ENCODE assay signal across 8 cellular contexts in genomic region chr16:19168173-19169080, GRCh38. TPM values are rescaled to one million over a fixed set of nuclear protein-coding genes. Genes with fewer than 3 reads are reported as not detected.
DNase-seq lines count a peak whose midpoint lies in the region; ATAC-seq and TF ChIP-seq lines count a peak whose summit lies in the region.

SYT17 (plus strand) TSS chr16:19168240; CDS start chr16:19168647, 407 bp downstream.

- no peaks in the 10 kb centered on the region for H3K9me3 ChIP-seq in Panc1 (ENCODE audit: control insufficient read depth, insufficient read depth, low read depth, low read length)

- H3K4me3 ChIP-seq in Panc1 (ENCODE audit: low read depth in 2 of 2, low read length in 2 of 2) (peak within 1 kb of the TSS; percentile 56 to 73), fibroblast of mammary gland (ENCODE audit: control insufficient read depth, low read depth, low read length) (peak within 1 kb of the TSS; percentile 22)

- DNase-seq in NCI-H1417 (lab: John Stamatoyannopoulos, UW) (peak; percentile 74 to 89 (median 81)), NCI-H1417 treated with DMSO at 0.1 percent for 48 hours (lab: John Stamatoyannopoulos, UW) (no peak), Panc1 (ENCODE audit: low read depth, low spot score) (no peak), fibroblast of mammary gland (ENCODE audit: low read depth) (no peak), omental fat pad (ENCODE audit: low spot score) (no peak), G401 (ENCODE audit: low spot score) (no peak)

- H3K27ac ChIP-seq in Panc1 (ENCODE audit: low read length): no peak within 1 kb of the TSS

- CTCF ChIA-PET in Panc1 (lab: Charles Lee): no interaction called here

- H3K36me3 ChIP-seq in Panc1 (ENCODE audit: control insufficient read depth, insufficient read depth, low read length): no peaks in the 10 kb centered on the region

- in situ Hi-C loops in Panc1 (cut with HindIII; ENCODE audit: low pct_unique_long_range_greater_than_20kb, low sequenced_read_pairs) (no loop called here), G401 (cut with HindIII; ENCODE audit: low sequenced_read_pairs) (no loop called here)

- POLR2A ChIA-PET in Panc1 (lab: Charles Lee): interaction anchor here (0.5 kb wide), 1 partner anchor 14 kb away, joined by 3 read pairs; no protein-coding TSS in a partner anchor

- BruUV-seq in Panc1 (replicated peaks; lab: Mats Ljungman, UMichigan): no TSS peak

- TF ChIP-seq CTCF in Panc1 (IDR thresholded peaks at IDR 0.05) (no peak), fibroblast of mammary gland (conservative IDR thresholded peaks at IDR 0.05; ENCODE audit: control insufficient read depth, insufficient read depth, low read depth, low read length) (no peak), omental fat pad (IDR thresholded peaks at IDR 0.05) (no peak)

- H3K4me1 ChIP-seq in Panc1 (ENCODE audit: control insufficient read depth, insufficient read depth, low read length): 0 out of 2 replicates have a peak, but pooled peaks cover 8% of the 10 kb centered on the region

- no peaks in the 10 kb centered on the region; the same call in none of the 2 replicates for H3K27me3 ChIP-seq in Panc1 (ENCODE audit: control insufficient read depth, insufficient read depth, low read length)

- peak; percentile 72 for ATAC-seq in Panc1
- peak; percentile 34 for ATAC-seq in omental fat pad (ENCODE audit: low FRiP score)
- no peak for ATAC-seq in GM21717 (IDR thresholded peaks at IDR 0.05; ENCODE audit: unreplicated experiment)
- ATAC-seq in GM19395 (IDR thresholded peaks at IDR 0.05; ENCODE audit: unreplicated experiment): no peak

- intact Hi-C loops in Panc1 (cut with micrococcal nuclease; ENCODE audit: unreplicated experiment): loop anchor here (5.0 kb wide), 1 partner anchor 81 kb away; no protein-coding TSS in a partner anchor

RNA-seq across cellular contexts. Expression of gene SYT17, which starts in this region (rescaled TPM):
- 5.4 TPM for total RNA-seq in Panc1 (2021; ENCODE audit: unreplicated experiment)
- 9.0 TPM for polyA plus RNA-seq in Panc1 (2012; ENCODE audit: insufficient read length)
- 10 to 100 TPM in 1 of 4 donors, 1 to 10 TPM in 3; 3.0 to 15.9 (median 7.1) TPM for total RNA-seq in omental fat pad
- total RNA-seq in G401 (2014; rRNA removed; shearing (Covaris generic)): 0.12 TPM in 1 of 2 replicates, not detected in the other

Comparison
In these comparisons a context has a peak if more than half of its experiments do, and no peak if none do; other contexts are left out.
1. DNase-seq: peak in NCI-H1417 (3 of 3); none in NCI-H1417 treated with DMSO at 0.1 percent for 48 hours (single experiment), Panc1 (single experiment), fibroblast of mammary gland (single experiment), omental fat pad (single experiment) and G401 (single experiment).
2. ATAC-seq: peak in Panc1 (single experiment) and omental fat pad (single experiment); none in GM21717 (single experiment) and GM19395 (single experiment).